9 cellular contexts compared by ENCODE assay signal in the genomic region with DNA sequence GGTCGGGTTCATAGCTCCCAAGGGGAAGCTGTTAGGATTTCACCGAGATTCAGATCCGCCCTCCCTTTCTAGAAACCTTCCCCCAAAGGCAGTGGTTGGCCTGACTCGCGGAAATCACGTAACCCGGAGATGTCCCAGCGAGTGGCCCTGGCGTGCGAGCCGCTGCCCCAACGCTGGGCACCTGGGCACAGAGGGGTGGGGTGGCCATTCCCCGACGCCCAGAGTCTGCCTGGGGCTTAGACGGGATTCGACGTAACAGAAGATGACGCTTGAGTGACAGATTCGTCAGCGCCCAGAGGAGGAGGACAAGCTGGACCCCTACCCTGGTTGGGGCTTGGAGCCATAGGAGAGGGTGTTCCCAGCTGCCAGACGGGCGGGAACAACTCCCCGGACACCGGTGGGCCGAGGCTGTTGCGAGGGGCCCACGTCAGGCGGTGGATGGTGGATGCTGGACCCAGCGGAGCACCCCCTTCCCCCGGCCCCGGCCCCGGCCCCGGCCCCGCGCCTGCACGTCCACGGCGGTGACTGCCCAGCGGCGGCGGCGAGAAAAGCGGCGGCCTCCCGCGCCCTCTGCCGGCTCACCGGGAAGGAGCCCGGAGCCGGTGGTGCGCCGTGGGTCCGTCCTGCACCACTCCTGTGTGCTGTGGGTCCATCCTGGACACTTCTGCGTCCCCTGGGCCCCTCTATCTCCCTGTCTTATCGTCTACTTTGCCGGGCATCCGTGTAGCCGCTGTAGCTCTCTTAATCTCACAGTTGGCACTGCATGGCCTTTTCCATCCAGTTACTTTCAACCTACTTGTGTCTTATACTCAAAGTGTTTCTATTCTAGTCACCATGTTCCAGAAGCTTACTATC. TPM values are rescaled to one million over a fixed set of nuclear protein-coding genes. Genes with fewer than 3 reads are reported as not detected.
A peak's percentile ranks its signal among the peaks of the same experiment; 100 is the strongest.
DNase-seq lines count a peak whose midpoint lies in the region; ATAC-seq and TF ChIP-seq lines count a peak whose summit lies in the region.
"Had no signal": no experiment of that assay in that cellular context is flagged by ENCODE, and none has a peak within 500 bp of the region (broad histone marks: within the 10 kb centered on the region; RNA-seq: fewer than 3 reads in every experiment).

No MANE protein-coding gene starts in this region.

- H2AFZ ChIP-seq in parathyroid adenoma, result peak overlapping the region; percentile 11

- no peaks in the 10 kb centered on the region for H3K79me2 ChIP-seq in parathyroid adenoma

- ATAC-seq in RWPE2 (ENCODE audit: low read depth), result peak; percentile 74
- ATAC-seq in GM18498 (IDR thresholded peaks at IDR 0.05; ENCODE audit: unreplicated experiment), result no peak
- ATAC-seq in HG02852 (IDR thresholded peaks at IDR 0.05; ENCODE audit: unreplicated experiment), result no peak

- no peak overlapping the region for H3K4me3 ChIP-seq in GM06990 (replicated peaks; ENCODE audit: low read depth, low read length)
- H3K4me3 ChIP-seq in RWPE2 (ENCODE audit: severe bottlenecking), result no peak overlapping the region
- no peak overlapping the region for H3K4me3 ChIP-seq in fibroblast of pulmonary artery (replicated peaks; ENCODE audit: low read depth, low read length)
- no peak overlapping the region for H3K4me3 ChIP-seq in parathyroid adenoma (ENCODE audit: low read depth, low read length)

- H3K4me2 ChIP-seq in parathyroid adenoma (ENCODE audit: low read length), result no peak overlapping the region

- DNase-seq in GM06990 (ENCODE audit: extremely low read depth, insufficient read length) (peak; percentile 9), RWPE2 (ENCODE audit: low spot score) (peak; percentile 51), fibroblast of pulmonary artery (ENCODE audit: low read depth) (peak; percentile 10), AML-193 (lab: John Stamatoyannopoulos, UW) (no peak), mesenteric fat pad (ENCODE audit: low spot score) (no peak)

- H3K27ac ChIP-seq in RWPE2 (ENCODE audit: poor library complexity, severe bottlenecking) (no peak overlapping the region), parathyroid adenoma (no peak overlapping the region)

- H3K9me3 ChIP-seq in RWPE2 (ENCODE audit: severe bottlenecking) (no peaks in the 10 kb centered on the region), parathyroid adenoma (ENCODE audit: control insufficient read depth, low read length) (no peaks in the 10 kb centered on the region)

- H3K27me3 ChIP-seq in GM06990 (replicated peaks; ENCODE audit: control insufficient read depth, insufficient read depth, low read length) (no peaks in the 10 kb centered on the region), RWPE2 (ENCODE audit: insufficient read depth, poor library complexity, severe bottlenecking) (peaks cover 3% of the 10 kb centered on the region), parathyroid adenoma (ENCODE audit: control insufficient read depth, insufficient read depth, low read length) (peaks cover 5% of the 10 kb centered on the region)

- no peak for TF ChIP-seq CTCF in GM06990 (IDR thresholded peaks at IDR 0.05; ENCODE audit: insufficient read depth, low read length, poor library complexity, severe bottlenecking)
- TF ChIP-seq CTCF in RWPE2 (IDR thresholded peaks at IDR 0.05; ENCODE audit: poor library complexity, severe bottlenecking), result peak; percentile 49
- TF ChIP-seq CTCF in fibroblast of pulmonary artery (IDR thresholded peaks at IDR 0.05; ENCODE audit: low read length, missing control alignments), result peak; percentile 29
- peak; percentile 66 for TF ChIP-seq CTCF in parathyroid adenoma (IDR thresholded peaks at IDR 0.05)

- no peak overlapping the region for H3K9ac ChIP-seq in parathyroid adenoma

- H3K4me1 ChIP-seq in RWPE2 (ENCODE audit: insufficient read depth, poor library complexity, severe bottlenecking) (no peaks in the 10 kb centered on the region), parathyroid adenoma (no peaks in the 10 kb centered on the region)

- H3K36me3 ChIP-seq in GM06990 (ENCODE audit: control insufficient read depth, insufficient read depth, low read length) (no peaks in the 10 kb centered on the region), RWPE2 (ENCODE audit: low read depth) (no peaks in the 10 kb centered on the region), parathyroid adenoma (ENCODE audit: control insufficient read depth, insufficient read depth, low read length) (no peaks in the 10 kb centered on the region)

RNA-seq across cellular contexts. Expression of gene KNDC1, which starts 35.4 kb away (rescaled TPM):
- 0.13 TPM for total RNA-seq in mesenteric fat pad
- total RNA-seq: pulmonary artery endothelial cell had no signal

RNA-seq across cellular contexts. Expression of gene ADGRA1, which starts 36.9 kb away (rescaled TPM):
- total RNA-seq in mesenteric fat pad, result not detected
- total RNA-seq: pulmonary artery endothelial cell had no signal

Comparison
In these comparisons a context has a peak if more than half of its experiments do, and no peak if none do; other contexts are left out.
1. DNase-seq: peak in GM06990 (single experiment), RWPE2 (single experiment) and fibroblast of pulmonary artery (single experiment); none in AML-193 (0 of 2) and mesenteric fat pad (single experiment).